Comparison of ENCODE assay signal across 9 cellular contexts in the genomic region with DNA sequence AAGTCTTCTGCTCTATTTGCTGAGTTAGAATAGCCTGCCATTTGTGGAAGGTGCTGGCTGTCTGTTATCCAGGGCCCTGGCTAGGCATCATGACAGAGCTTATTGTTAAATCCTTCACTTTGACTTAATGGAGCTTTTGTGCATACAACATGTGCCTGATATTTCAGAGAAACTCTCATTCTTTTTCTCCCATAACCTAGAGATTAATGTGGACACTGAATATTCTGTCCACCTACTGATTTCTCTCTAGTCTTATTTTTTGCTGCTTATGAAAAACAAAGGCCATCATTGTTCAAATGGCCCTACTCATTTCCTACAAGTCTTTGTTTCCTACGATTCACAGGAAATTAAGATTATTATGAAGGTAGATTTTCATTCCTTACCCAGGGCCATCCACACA.
"Had no signal": no experiment of that assay in that cellular context is flagged by ENCODE, and none has a peak within 500 bp of the region (broad histone marks: within the 10 kb centered on the region; RNA-seq: fewer than 3 reads in every experiment).

No MANE protein-coding gene starts in this region.

- H3K4me3 ChIP-seq: GM23248, HAP-1, K562 had no signal

- H3K9me3 ChIP-seq: HAP-1 had no signal

- H2AFZ ChIP-seq: GM23248 had no signal

- H3K4me1 ChIP-seq: HAP-1 had no signal

- DNase-seq: GM23248, GOT3, H7, HFFc6, IMR-90 had no signal

- H3K4me3 Mint-ChIP-seq: HFFc6 had no signal

- H3K36me3 ChIP-seq: HAP-1 had no signal

- FAIRE-seq: K562 had no signal

- H3K9ac ChIP-seq: GM23248 had no signal

- H3K27ac Mint-ChIP-seq: HFFc6 had no signal

- ATAC-seq: HCT116, K562 had no signal

- H3K9me3 Mint-ChIP-seq: HFFc6 had no signal

- H3K27ac ChIP-seq: GM23248, HL-60 had no signal
